ENCODE assay signal across 19 cellular contexts in genomic region chr4:177802665-177803064, GRCh38.
DNase-seq lines count a peak whose midpoint lies in the region; TF ChIP-seq lines count a peak whose summit lies in the region.
"Had no signal": no experiment of that assay in that cellular context is flagged by ENCODE, and none has a peak within 500 bp of the region (broad histone marks: within the 10 kb centered on the region; RNA-seq: fewer than 3 reads in every experiment).

No MANE protein-coding gene starts in this region.

- H3K9ac ChIP-seq in mammary epithelial cell (ENCODE audit: insufficient read depth, low read length), result no peak overlapping the region
- no peak overlapping the region for H3K9ac ChIP-seq in adipocyte (ENCODE audit: low read length)
- no peak overlapping the region for H3K9ac ChIP-seq in smooth muscle cell (ENCODE audit: low read depth)
- H3K9ac ChIP-seq: BLaER1, GM23248 had no signal

- H3F3A ChIP-seq in smooth muscle cell (ENCODE audit: low read depth), result no peaks in the 10 kb centered on the region

- H3K9me3 Mint-ChIP-seq in MCF 10A (ENCODE audit: unreplicated experiment), result no peaks in the 10 kb centered on the region
- H3K9me3 Mint-ChIP-seq: CD8-positive, alpha-beta T cell had no signal

- CTCF ChIA-PET in MCF 10A (lab: Yijun Ruan, JAX) (no interaction called here), mammary epithelial cell (lab: Charles Lee; ENCODE audit: low non-redundant PET) (no interaction called here), GM10248 (lab: Yijun Ruan, JAX) (no interaction called here)

- H3K36me3 ChIP-seq in mammary epithelial cell (ENCODE audit: insufficient read depth, low read length) (no peaks in the 10 kb centered on the region), adipocyte (ENCODE audit: control insufficient read depth, insufficient read depth, low read length, severe bottlenecking) (no peaks in the 10 kb centered on the region), smooth muscle cell (ENCODE audit: low read depth) (no peaks in the 10 kb centered on the region)
- H3K36me3 ChIP-seq: BLaER1 had no signal

- H4K20me1 ChIP-seq in mammary epithelial cell (ENCODE audit: insufficient read depth, low read length) (no peaks in the 10 kb centered on the region), smooth muscle cell (ENCODE audit: low read depth) (no peaks in the 10 kb centered on the region)
- H4K20me1 ChIP-seq: BLaER1 had no signal

- H3K4me3 Mint-ChIP-seq in MCF 10A (ENCODE audit: unreplicated experiment), result no peak overlapping the region
- H3K4me3 Mint-ChIP-seq: B cell; CD4-positive, CD25-positive, alpha-beta regulatory T cell; CD8-positive, alpha-beta T cell had no signal

- H3K4me1 Mint-ChIP-seq in MCF 10A (ENCODE audit: insufficient read depth, unreplicated experiment), result no peaks in the 10 kb centered on the region
- H3K4me1 Mint-ChIP-seq: B cell; CD4-positive, CD25-positive, alpha-beta regulatory T cell had no signal

- DNase-seq in DMS153 treated with DMSO at 0.1 percent for 48 hours (lab: John Stamatoyannopoulos, UW; ENCODE audit: unreplicated experiment) (peak; percentile 32), DMS153 (lab: John Stamatoyannopoulos, UW) (no peak), MCF 10A (ENCODE audit: unreplicated experiment) (peak; percentile 53), mammary epithelial cell (no peak), adipocyte (ENCODE audit: low read depth) (peak; percentile 0), smooth muscle cell (lab: John Stamatoyannopoulos, UW; ENCODE audit: unreplicated experiment) (no peak), GM10248 (ENCODE audit: extremely low spot score) (no peak), SKM-1 (lab: John Stamatoyannopoulos, UW; ENCODE audit: unreplicated experiment) (no peak)
- DNase-seq: Caco-2; CD4-positive, CD25-positive, alpha-beta regulatory T cell; CD8-positive, alpha-beta T cell; DND-41; GM23248; H7 had no signal

- H3K4me2 ChIP-seq in mammary epithelial cell (ENCODE audit: insufficient read depth, low read depth, low read length), result no peak overlapping the region
- peak overlapping the region; percentile 15 for H3K4me2 ChIP-seq in smooth muscle cell
- H3K4me2 ChIP-seq: BLaER1 had no signal

- 0% methylated on average over 1 of the region's 1 CpG for WGBS in mammary epithelial cell (ENCODE audit: low coverage, missing lambda C conversion rate)
- WGBS in smooth muscle cell (ENCODE audit: low lambda C conversion rate), result 98% methylated on average over 1 of the region's 1 CpG

- H3K27me3 ChIP-seq in mammary epithelial cell (ENCODE audit: insufficient read depth, low read length), result peaks cover 5% of the 10 kb centered on the region
- no peaks in the 10 kb centered on the region for H3K27me3 ChIP-seq in adipocyte (replicated peaks; ENCODE audit: control insufficient read depth, insufficient read depth, low read length)
- H3K27me3 ChIP-seq in smooth muscle cell (ENCODE audit: low read depth), result no peaks in the 10 kb centered on the region
- H3K27me3 ChIP-seq: BLaER1 had no signal

- BruUV-seq in MCF 10A (replicated peaks; lab: Mats Ljungman, UMichigan), result no TSS peak
- no TSS peak for BruUV-seq in mammary epithelial cell (replicated peaks; lab: Mats Ljungman, UMichigan)

- no peak overlapping the region for H3K27ac ChIP-seq in mammary epithelial cell (ENCODE audit: insufficient read depth, low read depth, low read length)
- H3K27ac ChIP-seq in smooth muscle cell (ENCODE audit: low read depth), result no peak overlapping the region
- H3K27ac ChIP-seq: 22Rv1, BLaER1, C4-2B, GM23248 had no signal

- no peaks in the 10 kb centered on the region for H3K36me3 Mint-ChIP-seq in MCF 10A (ENCODE audit: insufficient read depth, unreplicated experiment)
- H3K36me3 Mint-ChIP-seq: CD4-positive, CD25-positive, alpha-beta regulatory T cell; CD8-positive, alpha-beta T cell had no signal

- H3K79me2 ChIP-seq in mammary epithelial cell (ENCODE audit: insufficient read depth, low read length) (no peaks in the 10 kb centered on the region), smooth muscle cell (ENCODE audit: low read depth) (no peaks in the 10 kb centered on the region)

- H3K4me3 ChIP-seq in mammary epithelial cell (replicated peaks in 1 of 3; ENCODE audit: insufficient read depth in 1 of 3, low read depth in 2 of 3, low read length in 3 of 3), result no peak overlapping the region
- H3K4me3 ChIP-seq in adipocyte (ENCODE audit: low read length), result no peak overlapping the region
- no peak overlapping the region for H3K4me3 ChIP-seq in smooth muscle cell
- H3K4me3 ChIP-seq: BLaER1, GM12878, GM23248 had no signal

- in situ Hi-C loops in mammary epithelial cell (cut with MboI; ENCODE audit: low sequenced_read_pairs in 2 of 2), result no loop called here

- H3K4me1 ChIP-seq in mammary epithelial cell (ENCODE audit: insufficient read depth, low read length), result no peaks in the 10 kb centered on the region
- H3K4me1 ChIP-seq in adipocyte (ENCODE audit: control insufficient read depth, insufficient read depth, low read length), result no peaks in the 10 kb centered on the region
- no peaks in the 10 kb centered on the region for H3K4me1 ChIP-seq in smooth muscle cell (ENCODE audit: low read depth)
- H3K4me1 ChIP-seq: BLaER1, Caco-2 had no signal

- H3K27me3 Mint-ChIP-seq in MCF 10A (ENCODE audit: insufficient read depth, unreplicated experiment), result no peaks in the 10 kb centered on the region
- H3K27me3 Mint-ChIP-seq: B cell had no signal

- H3K9me3 ChIP-seq in mammary epithelial cell (replicated peaks; ENCODE audit: insufficient read depth, low read length) (no peaks in the 10 kb centered on the region), adipocyte (ENCODE audit: control insufficient read depth, low read length) (no peaks in the 10 kb centered on the region), smooth muscle cell (replicated peaks; ENCODE audit: low read depth) (no peaks in the 10 kb centered on the region)
- H3K9me3 ChIP-seq: BLaER1, Caco-2 had no signal

- H2AFZ ChIP-seq in mammary epithelial cell (ENCODE audit: low read depth, low read length) (no peak overlapping the region), smooth muscle cell (ENCODE audit: low read depth) (no peak overlapping the region)
- H2AFZ ChIP-seq: GM23248 had no signal

- no peak overlapping the region for H3K27ac Mint-ChIP-seq in MCF 10A (ENCODE audit: low read depth, unreplicated experiment)
- H3K27ac Mint-ChIP-seq: B cell; CD4-positive, CD25-positive, alpha-beta regulatory T cell; CD8-positive, alpha-beta T cell had no signal

- intact Hi-C loops in MCF 10A (cut with micrococcal nuclease), result no loop called here
- intact Hi-C loops in mammary epithelial cell (cut with micrococcal nuclease), result no loop called here

- dilution Hi-C loops in mammary epithelial cell (cut with HindIII; ENCODE audit: low sequenced_read_pairs), result no loop called here

- TF ChIP-seq CTCF in MCF 10A (IDR thresholded peaks at IDR 0.05; ENCODE audit: unreplicated experiment) (no peak), mammary epithelial cell (conservative IDR thresholded peaks at IDR 0.05 in 1 of 2, IDR thresholded peaks at IDR 0.05 in 1 of 2; ENCODE audit: extremely low read depth in 1 of 2, insufficient read depth in 1 of 2, low read depth in 1 of 2, low read length in 2 of 2) (no peak), smooth muscle cell (IDR thresholded peaks at IDR 0.05; ENCODE audit: borderline replicate concordance, insufficient read depth, poor library complexity, severe bottlenecking) (no peak), GM10248 (IDR thresholded peaks at IDR 0.05; ENCODE audit: control extremely low read depth, extremely low read depth, low read depth, missing control alignments) (no peak)

- POLR2A ChIA-PET in MCF 10A (lab: Yijun Ruan, JAX) (no interaction called here), GM10248 (lab: Yijun Ruan, JAX) (no interaction called here)

Comparison
In these comparisons a context has a peak if more than half of its experiments do, and no peak if none do; other contexts are left out.
1. DNase-seq: peak in DMS153 treated with DMSO at 0.1 percent for 48 hours (single experiment), MCF 10A (single experiment) and adipocyte (single experiment); none in DMS153 (single experiment), mammary epithelial cell (single experiment), smooth muscle cell (single experiment), GM10248 (single experiment) and SKM-1 (single experiment).